In genomic region chr17:15469260-15469659, GRCh38 we compare ENCODE assay signal across 18 cellular contexts. TPM values are rescaled to one million over a fixed set of nuclear protein-coding genes. Genes with fewer than 3 reads are reported as not detected.
DNase-seq lines count a peak whose midpoint lies in the region; ATAC-seq, FAIRE-seq and TF ChIP-seq lines count a peak whose summit lies in the region.
"Had no signal": no experiment of that assay in that cellular context is flagged by ENCODE, and none has a peak within 500 bp of the region (broad histone marks: within the 10 kb centered on the region; RNA-seq: fewer than 3 reads in every experiment).

No MANE protein-coding gene starts in this region.

- no peak for ATAC-seq in HG03442 (IDR thresholded peaks at IDR 0.05; ENCODE audit: unreplicated experiment)
- ATAC-seq: activated naive CD4-positive, alpha-beta T cell treated with anti-CD3 and anti-CD28 coated beads, Interleukin-2, amount 50 U/mL, for 72 hours; gastroesophageal sphincter; natural killer cell treated with Interleukin-12 subunit alpha and Interleukin-12 subunit beta and Interleukin-15 and Interleukin-18, amount 100 ng/mL, for 72 hours had no signal

- H3K9me3 ChIP-seq in osteoblast (ENCODE audit: low read depth, low read length), result no peaks in the 10 kb centered on the region
- H3K9me3 ChIP-seq: gastroesophageal sphincter had no signal

- TF ChIP-seq CTCF in fibroblast of mammary gland (conservative IDR thresholded peaks at IDR 0.05; ENCODE audit: control insufficient read depth, insufficient read depth, low read depth, low read length), result no peak
- no peak for TF ChIP-seq CTCF in osteoblast (IDR thresholded peaks at IDR 0.05; ENCODE audit: extremely low read depth, low read depth, low read length)
- TF ChIP-seq CTCF in GM10248 (IDR thresholded peaks at IDR 0.05; ENCODE audit: control extremely low read depth, extremely low read depth, low read depth, missing control alignments), result no peak

- peak overlapping the region; percentile 25 for H3K4me2 ChIP-seq in osteoblast (ENCODE audit: insufficient read depth, low read length)

- H2AFZ ChIP-seq in osteoblast (ENCODE audit: low read length), result no peak overlapping the region
- H2AFZ ChIP-seq: GM23248 had no signal

- no peaks in the 10 kb centered on the region for H4K20me1 ChIP-seq in osteoblast (ENCODE audit: insufficient read depth, low read length)

- H3K36me3 ChIP-seq in osteoblast (ENCODE audit: insufficient read depth, low read length), result no peaks in the 10 kb centered on the region
- H3K36me3 ChIP-seq: gastroesophageal sphincter had no signal

- H3K27ac ChIP-seq in osteoblast (ENCODE audit: low read depth, low read length), result no peak overlapping the region
- H3K27ac ChIP-seq: gastroesophageal sphincter, GM23248 had no signal

- FAIRE-seq in urothelium cell line (lab: Jason Lieb, UNC), result no peak
- FAIRE-seq: endometrium had no signal

- H3K4me3 ChIP-seq in fibroblast of mammary gland (ENCODE audit: control insufficient read depth, low read depth, low read length) (no peak overlapping the region), osteoblast (ENCODE audit: insufficient read depth, low read length) (no peak overlapping the region)
- H3K4me3 ChIP-seq: gastroesophageal sphincter, GM23248 had no signal

- CTCF ChIA-PET in HEK293T (lab: Yijun Ruan, JAX), result no interaction called here
- CTCF ChIA-PET in GM10248 (lab: Yijun Ruan, JAX), result interaction anchor here (1.6 kb wide), 1 partner anchor 34 kb away, joined by 3 read pairs; no protein-coding TSS in a partner anchor

- POLR2A ChIA-PET in HEK293T (lab: Yijun Ruan, JAX), result no interaction called here
- POLR2A ChIA-PET in GM10248 (lab: Yijun Ruan, JAX), result no interaction called here

- H3K79me2 ChIP-seq in osteoblast (ENCODE audit: insufficient read depth, low read length), result no peaks in the 10 kb centered on the region

- DNase-seq in EH (ENCODE audit: low read depth), result peak; percentile 45
- peak; percentile 94 for DNase-seq in SHP77 treated with DMSO at 0.1 percent for 48 hours (lab: John Stamatoyannopoulos, UW)
- peak; percentile 73 for DNase-seq in fibroblast of mammary gland (ENCODE audit: low read depth)
- peak; percentile 86 for DNase-seq in osteoblast (ENCODE audit: insufficient read length, low spot score, missing footprints)
- no peak for DNase-seq in HEK293T (ENCODE audit: extremely low spot score)
- DNase-seq in urothelium cell line (ENCODE audit: low spot score), result no peak
- no peak for DNase-seq in GM10248 (ENCODE audit: extremely low spot score)
- DNase-seq: activated CD4-positive, alpha-beta T cell treated with anti-CD3 and anti-CD28 coated beads, Interleukin-2, amount 50 U/mL, for 1 hour; central memory CD4-positive, alpha-beta T cell; GM23248; KG1; mammary epithelial cell; NCI-H1417 had no signal

- H3K4me1 ChIP-seq in osteoblast (ENCODE audit: insufficient read depth, low read length), result peaks cover 13% of the 10 kb centered on the region

- H3K27me3 ChIP-seq in osteoblast (ENCODE audit: insufficient read depth, low read length), result no peaks in the 10 kb centered on the region
- H3K27me3 ChIP-seq: gastroesophageal sphincter had no signal

TF ChIP-seq in HEK293T, 16 proteins besides CTCF, POLR2A, EP300 and RAD21:
- TF ChIP-seq CTBP1 (IDR thresholded peaks at IDR 0.05; ENCODE audit: borderline replicate concordance) (no peak), BHLHE40 (IDR thresholded peaks at IDR 0.05; ENCODE audit: borderline replicate concordance) (no peak), PKNOX1 (IDR thresholded peaks at IDR 0.05) (no peak)
TF ChIP-seq in HEK293T: peak in this region for 0.

RNA-seq across cellular contexts. Expression of gene CDRT4, which starts 1.8 kb away (rescaled TPM):
- total RNA-seq in osteoblast, result 2.7 and 3.3 TPM in 2 replicates

Comparison
In these comparisons a context has a peak if more than half of its experiments do, and no peak if none do; other contexts are left out.
1. DNase-seq: peak in EH (single experiment), SHP77 treated with DMSO at 0.1 percent for 48 hours (single experiment), fibroblast of mammary gland (single experiment) and osteoblast (single experiment); none in HEK293T (single experiment), urothelium cell line (single experiment) and GM10248 (single experiment).